Comparison of ENCODE assay signal across 1 cellular context in genomic region chr1:23554481-23555224, GRCh38.
A peak's percentile ranks its signal among the peaks of the same experiment; 100 is the strongest.
TF ChIP-seq lines count a peak whose summit lies in the region.

No MANE protein-coding gene starts in this region.

TF ChIP-seq in H1, 55 proteins besides CTCF, POLR2A, EP300 and RAD21:
- TF ChIP-seq GABPA (IDR thresholded peaks at IDR 0.05; ENCODE audit: borderline replicate concordance, insufficient read depth, low read length), result no peak
- TF ChIP-seq POU5F1 (IDR thresholded peaks at IDR 0.05; ENCODE audit: low read depth, low read length), result no peak
- TF ChIP-seq KDM5A (IDR thresholded peaks at IDR 0.05; ENCODE audit: low read length), result no peak
- TF ChIP-seq, protein P1, sequence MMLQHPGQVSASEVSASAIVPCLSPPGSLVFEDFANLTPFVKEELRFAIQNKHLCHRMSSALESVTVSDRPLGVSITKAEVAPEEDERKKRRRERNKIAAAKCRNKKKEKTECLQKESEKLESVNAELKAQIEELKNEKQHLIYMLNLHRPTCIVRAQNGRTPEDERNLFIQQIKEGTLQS (IDR thresholded peaks at IDR 0.05; ENCODE audit: insufficient read depth, low read depth, low read length), result no peak
- TF ChIP-seq NANOG (IDR thresholded peaks at IDR 0.05; ENCODE audit: insufficient read depth, low read depth, low read length, poor library complexity, severe bottlenecking), result peak; percentile 7
- no peak; a peak in 1 of 4 replicates for TF ChIP-seq SIN3A (conservative IDR thresholded peaks at IDR 0.05 in 1 of 2, IDR thresholded peaks at IDR 0.05 in 1 of 2; ENCODE audit: low read depth in 1 of 2, low read length in 2 of 2)
- TF ChIP-seq HDAC2 (IDR thresholded peaks at IDR 0.05; ENCODE audit: borderline replicate concordance in 1 of 2, low read depth in 2 of 2, low read length in 2 of 2), result peak in 1 of 2 experiments; percentile 55; a peak in 1 of 4 replicates
- TF ChIP-seq RNF2 (IDR thresholded peaks at IDR 0.05; ENCODE audit: borderline replicate concordance, low read depth, low read length, missing control alignments, poor library complexity, severe bottlenecking), result no peak
- no peak for TF ChIP-seq HDAC6 (IDR thresholded peaks at IDR 0.05; ENCODE audit: low read depth, low read length)
- peak; percentile 79 for TF ChIP-seq USF2 (IDR thresholded peaks at IDR 0.05; ENCODE audit: low read length)
- TF ChIP-seq SP2 (IDR thresholded peaks at IDR 0.05; ENCODE audit: low read length), result no peak
- no peak for TF ChIP-seq NRF1 (IDR thresholded peaks at IDR 0.05; ENCODE audit: low read depth, low read length)
- TF ChIP-seq POLR2AphosphoS5 (IDR thresholded peaks at IDR 0.05; ENCODE audit: low read depth, low read length), result 0 out of 2 replicates have a peak, but pooled peaks have one; percentile 38
- TF ChIP-seq CBX5 (IDR thresholded peaks at IDR 0.05; ENCODE audit: low read depth, low read length), result no peak
- TF ChIP-seq PHF8 (conservative IDR thresholded peaks at IDR 0.05; ENCODE audit: low read depth, low read length), result peak; percentile 49
- TF ChIP-seq CTBP2 (IDR thresholded peaks at IDR 0.05; ENCODE audit: borderline replicate concordance, insufficient read depth, insufficient read length, low read length), result no peak
- no peak for TF ChIP-seq KDM4A (IDR thresholded peaks at IDR 0.05; ENCODE audit: low read depth, low read length, severe bottlenecking)
- TF ChIP-seq CBX8 (IDR thresholded peaks at IDR 0.05; ENCODE audit: borderline replicate concordance, low read depth, low read length), result no peak
- TF ChIP-seq SRF (IDR thresholded peaks at IDR 0.05; ENCODE audit: low read depth, low read length), result no peak
- no peak for TF ChIP-seq FOSL1 (IDR thresholded peaks at IDR 0.05; ENCODE audit: insufficient read depth, low read depth, low read length)
- TF ChIP-seq CHD1 (IDR thresholded peaks at IDR 0.05; ENCODE audit: low read depth, low read length), result no peak
- TF ChIP-seq, protein P2, sequence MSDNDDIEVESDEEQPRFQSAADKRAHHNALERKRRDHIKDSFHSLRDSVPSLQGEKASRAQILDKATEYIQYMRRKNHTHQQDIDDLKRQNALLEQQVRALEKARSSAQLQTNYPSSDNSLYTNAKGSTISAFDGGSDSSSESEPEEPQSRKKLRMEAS (IDR thresholded peaks at IDR 0.05), result peak; percentile 64
- TF ChIP-seq SAP30 (IDR thresholded peaks at IDR 0.05; ENCODE audit: insufficient read depth, insufficient replicate concordance, low read length), result no peak
- TF ChIP-seq TBP (IDR thresholded peaks at IDR 0.05; ENCODE audit: low read depth, low read length), result peak; percentile 53; the same call in 1 of the 2 replicates
- no peak for TF ChIP-seq CEBPB (IDR thresholded peaks at IDR 0.05; ENCODE audit: low read depth, low read length)
- TF ChIP-seq EGR1 (IDR thresholded peaks at IDR 0.05; ENCODE audit: borderline replicate concordance, low read depth, low read length), result no peak
- no peak for TF ChIP-seq BRCA1 (IDR thresholded peaks at IDR 0.05; ENCODE audit: low read depth, low read length)
- no peak; the same call in 1 of the 2 replicates for TF ChIP-seq TAF1 (IDR thresholded peaks at IDR 0.05; ENCODE audit: low read depth, low read length)
- TF ChIP-seq RFX5 (IDR thresholded peaks at IDR 0.05; ENCODE audit: borderline replicate concordance, low read depth, low read length), result no peak
- TF ChIP-seq, protein P3, sequence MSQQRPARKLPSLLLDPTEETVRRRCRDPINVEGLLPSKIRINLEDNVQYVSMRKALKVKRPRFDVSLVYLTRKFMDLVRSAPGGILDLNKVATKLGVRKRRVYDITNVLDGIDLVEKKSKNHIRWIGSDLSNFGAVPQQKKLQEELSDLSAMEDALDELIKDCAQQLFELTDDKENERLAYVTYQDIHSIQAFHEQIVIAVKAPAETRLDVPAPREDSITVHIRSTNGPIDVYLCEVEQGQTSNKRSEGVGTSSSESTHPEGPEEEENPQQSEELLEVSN (IDR thresholded peaks at IDR 0.05), result peak; percentile 67
- no peak for TF ChIP-seq CREB1 (IDR thresholded peaks at IDR 0.05)
- no peak for TF ChIP-seq JUN (IDR thresholded peaks at IDR 0.05; ENCODE audit: low read depth, low read length)
- peak; percentile 21; the same call in 1 of the 2 replicates for TF ChIP-seq BACH1 (IDR thresholded peaks at IDR 0.05; ENCODE audit: low read length)
- TF ChIP-seq YY1 (IDR thresholded peaks at IDR 0.05; ENCODE audit: low read depth, low read length), result no peak
- TF ChIP-seq SUZ12 (IDR thresholded peaks at IDR 0.05; ENCODE audit: low read length), result no peak
- TF ChIP-seq SIX5 (IDR thresholded peaks at IDR 0.05; ENCODE audit: low read depth, low read length), result no peak
- TF ChIP-seq SP1 (IDR thresholded peaks at IDR 0.05; ENCODE audit: low read depth, low read length), result peak; percentile 13; the same call in 1 of the 2 replicates
- TF ChIP-seq SP4 (IDR thresholded peaks at IDR 0.05; ENCODE audit: low read length), result no peak
- TF ChIP-seq CHD2 (IDR thresholded peaks at IDR 0.05; ENCODE audit: low read length), result no peak
- TF ChIP-seq KDM1A (IDR thresholded peaks at IDR 0.05; ENCODE audit: borderline replicate concordance, low read length), result no peak
- TF ChIP-seq ZNF274 (IDR thresholded peaks at IDR 0.05; ENCODE audit: borderline replicate concordance, extremely low read depth, low read length), result no peak
- no peak for TF ChIP-seq SIRT6 (IDR thresholded peaks at IDR 0.05; ENCODE audit: low read length)
- TF ChIP-seq TEAD4 (IDR thresholded peaks at IDR 0.05; ENCODE audit: low read depth, low read length), result peak; percentile 32; the same call in 1 of the 2 replicates
- no peak for TF ChIP-seq GTF2F1 (IDR thresholded peaks at IDR 0.05; ENCODE audit: borderline replicate concordance, low read depth, low read length)
- no peak for TF ChIP-seq EZH2 (IDR thresholded peaks at IDR 0.05; ENCODE audit: low read depth, low read length, severe bottlenecking)
- peak; percentile 38; the same call in 1 of the 2 replicates for TF ChIP-seq RBBP5 (IDR thresholded peaks at IDR 0.05; ENCODE audit: borderline replicate concordance, low read depth, low read length)
- no peak for TF ChIP-seq MAFK (IDR thresholded peaks at IDR 0.05; ENCODE audit: low read depth, low read length)
- no peak for TF ChIP-seq RXRA (IDR thresholded peaks at IDR 0.05; ENCODE audit: insufficient read depth, low read depth, low read length)
- no peak for TF ChIP-seq BCL11A (IDR thresholded peaks at IDR 0.05; ENCODE audit: low read depth in 2 of 2, low read length in 2 of 2)
- TF ChIP-seq TAF7 (optimal IDR thresholded peaks at IDR 0.05; ENCODE audit: borderline replicate concordance, low read depth, low read length), result peak; percentile 49
- TF ChIP-seq ASH2L (IDR thresholded peaks at IDR 0.05; ENCODE audit: low read length), result peak; percentile 28
- TF ChIP-seq TCF12 (IDR thresholded peaks at IDR 0.05; ENCODE audit: low read depth, low read length), result peak; percentile 95
- TF ChIP-seq, protein P4, sequence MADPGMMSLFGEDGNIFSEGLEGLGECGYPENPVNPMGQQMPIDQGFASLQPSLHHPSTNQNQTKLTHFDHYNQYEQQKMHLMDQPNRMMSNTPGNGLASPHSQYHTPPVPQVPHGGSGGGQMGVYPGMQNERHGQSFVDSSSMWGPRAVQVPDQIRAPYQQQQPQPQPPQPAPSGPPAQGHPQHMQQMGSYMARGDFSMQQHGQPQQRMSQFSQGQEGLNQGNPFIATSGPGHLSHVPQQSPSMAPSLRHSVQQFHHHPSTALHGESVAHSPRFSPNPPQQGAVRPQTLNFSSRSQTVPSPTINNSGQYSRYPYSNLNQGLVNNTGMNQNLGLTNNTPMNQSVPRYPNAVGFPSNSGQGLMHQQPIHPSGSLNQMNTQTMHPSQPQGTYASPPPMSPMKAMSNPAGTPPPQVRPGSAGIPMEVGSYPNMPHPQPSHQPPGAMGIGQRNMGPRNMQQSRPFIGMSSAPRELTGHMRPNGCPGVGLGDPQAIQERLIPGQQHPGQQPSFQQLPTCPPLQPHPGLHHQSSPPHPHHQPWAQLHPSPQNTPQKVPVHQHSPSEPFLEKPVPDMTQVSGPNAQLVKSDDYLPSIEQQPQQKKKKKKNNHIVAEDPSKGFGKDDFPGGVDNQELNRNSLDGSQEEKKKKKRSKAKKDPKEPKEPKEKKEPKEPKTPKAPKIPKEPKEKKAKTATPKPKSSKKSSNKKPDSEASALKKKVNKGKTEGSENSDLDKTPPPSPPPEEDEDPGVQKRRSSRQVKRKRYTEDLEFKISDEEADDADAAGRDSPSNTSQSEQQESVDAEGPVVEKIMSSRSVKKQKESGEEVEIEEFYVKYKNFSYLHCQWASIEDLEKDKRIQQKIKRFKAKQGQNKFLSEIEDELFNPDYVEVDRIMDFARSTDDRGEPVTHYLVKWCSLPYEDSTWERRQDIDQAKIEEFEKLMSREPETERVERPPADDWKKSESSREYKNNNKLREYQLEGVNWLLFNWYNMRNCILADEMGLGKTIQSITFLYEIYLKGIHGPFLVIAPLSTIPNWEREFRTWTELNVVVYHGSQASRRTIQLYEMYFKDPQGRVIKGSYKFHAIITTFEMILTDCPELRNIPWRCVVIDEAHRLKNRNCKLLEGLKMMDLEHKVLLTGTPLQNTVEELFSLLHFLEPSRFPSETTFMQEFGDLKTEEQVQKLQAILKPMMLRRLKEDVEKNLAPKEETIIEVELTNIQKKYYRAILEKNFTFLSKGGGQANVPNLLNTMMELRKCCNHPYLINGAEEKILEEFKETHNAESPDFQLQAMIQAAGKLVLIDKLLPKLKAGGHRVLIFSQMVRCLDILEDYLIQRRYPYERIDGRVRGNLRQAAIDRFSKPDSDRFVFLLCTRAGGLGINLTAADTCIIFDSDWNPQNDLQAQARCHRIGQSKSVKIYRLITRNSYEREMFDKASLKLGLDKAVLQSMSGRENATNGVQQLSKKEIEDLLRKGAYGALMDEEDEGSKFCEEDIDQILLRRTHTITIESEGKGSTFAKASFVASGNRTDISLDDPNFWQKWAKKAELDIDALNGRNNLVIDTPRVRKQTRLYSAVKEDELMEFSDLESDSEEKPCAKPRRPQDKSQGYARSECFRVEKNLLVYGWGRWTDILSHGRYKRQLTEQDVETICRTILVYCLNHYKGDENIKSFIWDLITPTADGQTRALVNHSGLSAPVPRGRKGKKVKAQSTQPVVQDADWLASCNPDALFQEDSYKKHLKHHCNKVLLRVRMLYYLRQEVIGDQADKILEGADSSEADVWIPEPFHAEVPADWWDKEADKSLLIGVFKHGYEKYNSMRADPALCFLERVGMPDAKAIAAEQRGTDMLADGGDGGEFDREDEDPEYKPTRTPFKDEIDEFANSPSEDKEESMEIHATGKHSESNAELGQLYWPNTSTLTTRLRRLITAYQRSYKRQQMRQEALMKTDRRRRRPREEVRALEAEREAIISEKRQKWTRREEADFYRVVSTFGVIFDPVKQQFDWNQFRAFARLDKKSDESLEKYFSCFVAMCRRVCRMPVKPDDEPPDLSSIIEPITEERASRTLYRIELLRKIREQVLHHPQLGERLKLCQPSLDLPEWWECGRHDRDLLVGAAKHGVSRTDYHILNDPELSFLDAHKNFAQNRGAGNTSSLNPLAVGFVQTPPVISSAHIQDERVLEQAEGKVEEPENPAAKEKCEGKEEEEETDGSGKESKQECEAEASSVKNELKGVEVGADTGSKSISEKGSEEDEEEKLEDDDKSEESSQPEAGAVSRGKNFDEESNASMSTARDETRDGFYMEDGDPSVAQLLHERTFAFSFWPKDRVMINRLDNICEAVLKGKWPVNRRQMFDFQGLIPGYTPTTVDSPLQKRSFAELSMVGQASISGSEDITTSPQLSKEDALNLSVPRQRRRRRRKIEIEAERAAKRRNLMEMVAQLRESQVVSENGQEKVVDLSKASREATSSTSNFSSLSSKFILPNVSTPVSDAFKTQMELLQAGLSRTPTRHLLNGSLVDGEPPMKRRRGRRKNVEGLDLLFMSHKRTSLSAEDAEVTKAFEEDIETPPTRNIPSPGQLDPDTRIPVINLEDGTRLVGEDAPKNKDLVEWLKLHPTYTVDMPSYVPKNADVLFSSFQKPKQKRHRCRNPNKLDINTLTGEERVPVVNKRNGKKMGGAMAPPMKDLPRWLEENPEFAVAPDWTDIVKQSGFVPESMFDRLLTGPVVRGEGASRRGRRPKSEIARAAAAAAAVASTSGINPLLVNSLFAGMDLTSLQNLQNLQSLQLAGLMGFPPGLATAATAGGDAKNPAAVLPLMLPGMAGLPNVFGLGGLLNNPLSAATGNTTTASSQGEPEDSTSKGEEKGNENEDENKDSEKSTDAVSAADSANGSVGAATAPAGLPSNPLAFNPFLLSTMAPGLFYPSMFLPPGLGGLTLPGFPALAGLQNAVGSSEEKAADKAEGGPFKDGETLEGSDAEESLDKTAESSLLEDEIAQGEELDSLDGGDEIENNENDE (IDR thresholded peaks at IDR 0.05; ENCODE audit: insufficient replicate concordance, low read length), result no peak
- no peak for TF ChIP-seq JUND (IDR thresholded peaks at IDR 0.05; ENCODE audit: low read length)
- TF ChIP-seq, protein P5, sequence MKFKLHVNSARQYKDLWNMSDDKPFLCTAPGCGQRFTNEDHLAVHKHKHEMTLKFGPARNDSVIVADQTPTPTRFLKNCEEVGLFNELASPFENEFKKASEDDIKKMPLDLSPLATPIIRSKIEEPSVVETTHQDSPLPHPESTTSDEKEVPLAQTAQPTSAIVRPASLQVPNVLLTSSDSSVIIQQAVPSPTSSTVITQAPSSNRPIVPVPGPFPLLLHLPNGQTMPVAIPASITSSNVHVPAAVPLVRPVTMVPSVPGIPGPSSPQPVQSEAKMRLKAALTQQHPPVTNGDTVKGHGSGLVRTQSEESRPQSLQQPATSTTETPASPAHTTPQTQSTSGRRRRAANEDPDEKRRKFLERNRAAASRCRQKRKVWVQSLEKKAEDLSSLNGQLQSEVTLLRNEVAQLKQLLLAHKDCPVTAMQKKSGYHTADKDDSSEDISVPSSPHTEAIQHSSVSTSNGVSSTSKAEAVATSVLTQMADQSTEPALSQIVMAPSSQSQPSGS (IDR thresholded peaks at IDR 0.05; ENCODE audit: low read length), result no peak
TF ChIP-seq in H1: peak in this region for 15.
